Comparison of ENCODE assay signal across 11 cellular contexts in genomic region chr2:223865907-223866508, GRCh38. TPM values are rescaled to one million over a fixed set of nuclear protein-coding genes. Genes with fewer than 3 reads are reported as not detected.
A peak's percentile ranks its signal among the peaks of the same experiment; 100 is the strongest.
DNase-seq lines count a peak whose midpoint lies in the region; ATAC-seq, FAIRE-seq and TF ChIP-seq lines count a peak whose summit lies in the region.
"Had no signal": no experiment of that assay in that cellular context is flagged by ENCODE, and none has a peak within 500 bp of the region (broad histone marks: within the 10 kb centered on the region; RNA-seq: fewer than 3 reads in every experiment).

No MANE protein-coding gene starts in this region.

- H3K27ac Mint-ChIP-seq in activated T-cell treated with anti-CD3 and anti-CD28 coated beads, Interleukin-2, amount 50 U/mL, for 72 hours: no peak overlapping the region
- H3K27ac Mint-ChIP-seq in activated T-helper 2 cell treated with anti-CD3 and anti-CD28 coated beads, Interferon-gamma antibody, Interleukin-2, Interleukin-4, amounts not matched to agents 10 μg/mL and 5 μg/mL and 100 μg/mL, durations not matched to agents 14 hours and 24 hours and 36 hours: peak overlapping the region; percentile 73

- peaks cover 4% of the 10 kb centered on the region for H3K36me3 ChIP-seq in neutrophil
- no peaks in the 10 kb centered on the region for H3K36me3 ChIP-seq in HepG2 (replicated peaks in 1 of 2; ENCODE audit: control insufficient read depth in 1 of 2, insufficient read depth in 2 of 2, low read length in 2 of 2)

- no peaks in the 10 kb centered on the region for H3K9me3 Mint-ChIP-seq in activated T-cell treated with anti-CD3 and anti-CD28 coated beads, Interleukin-2, amount 50 U/mL, for 72 hours
- no peaks in the 10 kb centered on the region for H3K9me3 Mint-ChIP-seq in activated T-helper 2 cell treated with anti-CD3 and anti-CD28 coated beads, Interferon-gamma antibody, Interleukin-2, Interleukin-4, amounts not matched to agents 10 μg/mL and 5 μg/mL and 100 μg/mL, durations not matched to agents 14 hours and 24 hours and 36 hours

- DNase-seq in activated T-cell treated with anti-CD3 and anti-CD28 coated beads, Interleukin-2, amount 50 U/mL, for 72 hours: no peak
- no peak for DNase-seq in activated T-cell treated with anti-CD3 and anti-CD28 coated beads, Interleukin-2, amount 50 U/mL, for 1 hour
- DNase-seq in HL-60 (ENCODE audit: low read depth in 1 of 2, low spot score in 1 of 2): no peak
- DNase-seq in activated T-helper 2 cell treated with anti-CD3 and anti-CD28 coated beads, Interferon-gamma antibody, Interleukin-2, Interleukin-4, amounts not matched to agents 10 μg/mL and 5 μg/mL and 100 μg/mL, durations not matched to agents 14 hours and 24 hours and 36 hours (ENCODE audit: low spot score): no peak
- no peak for DNase-seq in HepG2 (ENCODE audit: low spot score)
- DNase-seq in UCSD-AML1 (lab: John Stamatoyannopoulos, UW; ENCODE audit: unreplicated experiment): no peak
- DNase-seq: activated CD4-positive, alpha-beta T cell treated with anti-CD3 and anti-CD28 coated beads for 1 hour; RPMI8226 had no signal

- H3K9me3 ChIP-seq in neutrophil (no peaks in the 10 kb centered on the region), HepG2 (ENCODE audit: low read length) (no peaks in the 10 kb centered on the region)

- peak overlapping the region in 1 of 2 donors; percentile 9 for H3K4me3 Mint-ChIP-seq in activated T-cell treated with anti-CD3 and anti-CD28 coated beads, Interleukin-2, amount 50 U/mL, for 72 hours
- no peak overlapping the region for H3K4me3 Mint-ChIP-seq in activated T-helper 2 cell treated with anti-CD3 and anti-CD28 coated beads, Interferon-gamma antibody, Interleukin-2, Interleukin-4, amounts not matched to agents 10 μg/mL and 5 μg/mL and 100 μg/mL, durations not matched to agents 14 hours and 24 hours and 36 hours (ENCODE audit: low read depth)

- H3K36me3 Mint-ChIP-seq in activated T-cell treated with anti-CD3 and anti-CD28 coated beads, Interleukin-2, amount 50 U/mL, for 72 hours (ENCODE audit: insufficient read depth in 2 of 2): peaks cover 0 to 3% of the 10 kb centered on the region in 2 donors
- peaks cover 12% of the 10 kb centered on the region for H3K36me3 Mint-ChIP-seq in activated T-helper 2 cell treated with anti-CD3 and anti-CD28 coated beads, Interferon-gamma antibody, Interleukin-2, Interleukin-4, amounts not matched to agents 10 μg/mL and 5 μg/mL and 100 μg/mL, durations not matched to agents 14 hours and 24 hours and 36 hours (ENCODE audit: low read depth)

- H3K4me2 ChIP-seq in HepG2 (ENCODE audit: low read depth, low read length): no peak overlapping the region
- H3K4me2 ChIP-seq: smooth muscle cell had no signal

- no peak for FAIRE-seq in HepG2 (lab: Jason Lieb, UNC)

- H3K79me2 ChIP-seq in HepG2 (ENCODE audit: insufficient read depth, low read length): no peaks in the 10 kb centered on the region

- TF ChIP-seq CTCF in HL-60 (IDR thresholded peaks at IDR 0.05; ENCODE audit: insufficient read depth, low read length) (no peak), neutrophil (IDR thresholded peaks at IDR 0.05) (no peak), HepG2 (CRISPR knock-in tag; IDR thresholded peaks at IDR 0.05) (no peak)

- no peaks in the 10 kb centered on the region for H3K27me3 Mint-ChIP-seq in activated T-cell treated with anti-CD3 and anti-CD28 coated beads, Interleukin-2, amount 50 U/mL, for 72 hours (ENCODE audit: low read depth)
- H3K27me3 Mint-ChIP-seq in activated T-helper 2 cell treated with anti-CD3 and anti-CD28 coated beads, Interferon-gamma antibody, Interleukin-2, Interleukin-4, amounts not matched to agents 10 μg/mL and 5 μg/mL and 100 μg/mL, durations not matched to agents 14 hours and 24 hours and 36 hours (ENCODE audit: low read depth): no peaks in the 10 kb centered on the region

- in situ Hi-C loops in HepG2 (cut with HindIII; ENCODE audit: extremely low pct_ligation_motif_present, low pct_unique_long_range_greater_than_20kb): no loop called here

- 93% methylated on average over 2 of the region's 2 CpGs for WGBS in HepG2 (ENCODE audit: low lambda C conversion rate)

- peak; percentile 43 to 65 for ATAC-seq in activated T-cell treated with anti-CD3 and anti-CD28 coated beads, Interleukin-2, amount 50 U/mL, for 72 hours (replicated peaks in 1 of 2)
- ATAC-seq in GM19467 (IDR thresholded peaks at IDR 0.05; ENCODE audit: unreplicated experiment) (no peak), HepG2 (no peak)

- no peak overlapping the region for H3K9ac ChIP-seq in HepG2 (ENCODE audit: insufficient read depth, low read depth, low read length)

- peaks cover 20% of the 10 kb centered on the region for H3K4me1 Mint-ChIP-seq in activated T-cell treated with anti-CD3 and anti-CD28 coated beads, Interleukin-2, amount 50 U/mL, for 72 hours (ENCODE audit: low read depth)
- H3K4me1 Mint-ChIP-seq in activated T-helper 2 cell treated with anti-CD3 and anti-CD28 coated beads, Interferon-gamma antibody, Interleukin-2, Interleukin-4, amounts not matched to agents 10 μg/mL and 5 μg/mL and 100 μg/mL, durations not matched to agents 14 hours and 24 hours and 36 hours (ENCODE audit: low read depth): peaks cover 26% of the 10 kb centered on the region

- no peak for TF ChIP-seq RAD21 in HepG2 (CRISPR knock-in tag; IDR thresholded peaks at IDR 0.05)

- H3K4me1 ChIP-seq in neutrophil (ENCODE audit: control insufficient read depth in 1 of 2, insufficient read depth in 1 of 2, low read depth in 1 of 2, low read length in 1 of 2) (peaks cover 21% of the 10 kb centered on the region in 2 experiments), HepG2 (ENCODE audit: insufficient read depth, low read length) (peaks cover 10% of the 10 kb centered on the region)

- POLR2A ChIA-PET in HepG2 (lab: Yijun Ruan, JAX): no interaction called here

- TF ChIP-seq POLR2A in HepG2 (IDR thresholded peaks at IDR 0.05; ENCODE audit: insufficient read depth in 1 of 2, low read depth in 2 of 2, low read length in 2 of 2): no peak

- intact Hi-C loops in activated T-helper 2 cell treated with anti-CD3 and anti-CD28 coated beads, Interferon-gamma antibody, Interleukin-2, Interleukin-4, amounts not matched to agents 10 μg/mL and 5 μg/mL and 100 μg/mL, durations not matched to agents 14 hours and 24 hours and 36 hours (cut with micrococcal nuclease): loop anchor here (2.0 to 10.0 kb wide), 2 partner anchors 31 to 141 kb away; no protein-coding TSS in a partner anchor
- intact Hi-C loops in HepG2 (cut with micrococcal nuclease; ENCODE audit: unreplicated experiment): no loop called here

- CTCF ChIA-PET in HepG2 (lab: Yijun Ruan, JAX; ENCODE audit: low intra/inter-chr PET ratio, low total read pairs): no interaction called here

- H2AFZ ChIP-seq in HepG2 (ENCODE audit: low read length): no peak overlapping the region

- peak overlapping the region; percentile 16 for H3K27ac ChIP-seq in HL-60 (replicated peaks)
- H3K27ac ChIP-seq in neutrophil: peak overlapping the region; percentile 58
- no peak overlapping the region for H3K27ac ChIP-seq in HepG2 (ENCODE audit: extremely low read length, insufficient read depth, low read length)

- TF ChIP-seq EP300 in HepG2 (IDR thresholded peaks at IDR 0.05; ENCODE audit: low read depth in 2 of 2, low read length in 2 of 2): no peak
- TF ChIP-seq EP300 in HepG2 (CRISPR knock-in tag; IDR thresholded peaks at IDR 0.05; ENCODE audit: borderline replicate concordance): no peak

- H4K20me1 ChIP-seq in HepG2 (ENCODE audit: insufficient read depth, low read length): no peaks in the 10 kb centered on the region

- BruUV-seq in HepG2 (replicated peaks; lab: Mats Ljungman, UMichigan): no TSS peak

- no peaks in the 10 kb centered on the region for H3K27me3 ChIP-seq in HL-60 (ENCODE audit: insufficient read depth, poor library complexity, severe bottlenecking)
- H3K27me3 ChIP-seq in neutrophil: no peaks in the 10 kb centered on the region
- no peaks in the 10 kb centered on the region for H3K27me3 ChIP-seq in HepG2 (ENCODE audit: control insufficient read depth in 1 of 2, insufficient read depth in 2 of 2, low read length in 2 of 2)

- no peak overlapping the region for H3K4me3 ChIP-seq in HL-60 (replicated peaks; ENCODE audit: insufficient read depth, low read length)
- no peak overlapping the region for H3K4me3 ChIP-seq in neutrophil (ENCODE audit: low read depth in 1 of 2, low read length in 1 of 2)
- H3K4me3 ChIP-seq in HepG2 (replicated peaks in 1 of 3; ENCODE audit: insufficient read depth in 1 of 3, low read depth in 2 of 3, low read length in 3 of 3): no peak overlapping the region
- H3K4me3 ChIP-seq: smooth muscle cell had no signal

TF ChIP-seq in HepG2, 621 proteins besides CTCF, POLR2A, EP300 and RAD21 (continues in another document):
- TF ChIP-seq ZBTB21 (CRISPR knock-in tag; IDR thresholded peaks at IDR 0.05) (no peak), ZNF674 (CRISPR knock-in tag; IDR thresholded peaks at IDR 0.05; ENCODE audit: low read depth) (no peak), TOE1 (CRISPR knock-in tag; IDR thresholded peaks at IDR 0.05) (no peak)

RNA-seq across cellular contexts. Expression of gene AP1S3, which starts 28.6 kb away (rescaled TPM):
- total RNA-seq in activated T-cell treated with anti-CD3 and anti-CD28 coated beads, Interleukin-2, amount 50 U/mL, for 72 hours: 1 to 10 TPM; 5.2 to 5.6 TPM
- total RNA-seq in activated T-helper 2 cell treated with anti-CD3 and anti-CD28 coated beads, Interferon-gamma antibody, Interleukin-2, Interleukin-4, amounts not matched to agents 10 μg/mL and 5 μg/mL and 100 μg/mL, durations not matched to agents 14 hours and 24 hours and 36 hours: 12.7 and 13.9 TPM in 2 replicates
- total RNA-seq in HepG2 (2016; rRNA removed; fragmentation: Illumina TruSeq; extraction: Trizol): 16.3 and 26.3 TPM in 2 replicates
- total RNA-seq in HepG2 (2016; cell fraction: cytosol; rRNA removed; fragmentation: Illumina TruSeq; extraction: Trizol; ENCODE audit: low read depth): 6.3 and 6.8 TPM in 2 replicates
- 16.9 and 26.4 TPM in 2 replicates for total RNA-seq in HepG2 (2016; cell fraction: insoluble cytoplasmic fraction; rRNA removed; fragmentation: Illumina TruSeq; extraction: Trizol)
- total RNA-seq in HepG2 (2016; cell fraction: membrane; rRNA removed; fragmentation: Illumina TruSeq; extraction: Trizol): 10.6 and 12.4 TPM in 2 replicates
- total RNA-seq in HepG2 (2016; cell fraction: nucleus; rRNA removed; fragmentation: Illumina TruSeq; extraction: Trizol): 10.5 and 13.1 TPM in 2 replicates
- 2.9 and 3.0 TPM in 2 replicates for polyA plus RNA-seq in HepG2 (2011; rRNA removed)
- 2.0 and 2.4 TPM in 2 replicates for polyA plus RNA-seq in HepG2 (2011; cell fraction: cytosol; rRNA removed)
- 1.2 TPM in 2 replicates for polyA plus RNA-seq in HepG2 (2011; cell fraction: nucleus; rRNA removed)
- 2.1 and 3.0 TPM in 2 replicates for polyA plus RNA-seq in HepG2 (2012)
- polyA plus RNA-seq in HepG2 (2016; cell fraction: cytosol; fragmentation: Illumina TruSeq; extraction: Trizol; ENCODE audit: low read depth): 1.8 and 2.4 TPM in 2 replicates
- polyA plus RNA-seq in HepG2 (2016; cell fraction: insoluble cytoplasmic fraction; fragmentation: Illumina TruSeq; extraction: Trizol; ENCODE audit: low read depth): 17.8 and 18.6 TPM in 2 replicates
- 4.3 and 5.4 TPM in 2 replicates for polyA plus RNA-seq in HepG2 (2016; cell fraction: membrane; fragmentation: Illumina TruSeq; extraction: Trizol; ENCODE audit: low read depth)
- polyA plus RNA-seq in HepG2 (2016; cell fraction: nucleus; fragmentation: Illumina TruSeq; extraction: Trizol; ENCODE audit: insufficient read depth, low read depth): 8.0 and 11.0 TPM in 2 replicates
- 3.3 and 6.3 TPM in 2 replicates for polyA minus RNA-seq in HepG2 (2011; rRNA and poly(A)+ RNA removed; ENCODE audit: low replicate concordance)
- polyA minus RNA-seq in HepG2 (2011; cell fraction: cytosol; rRNA and poly(A)+ RNA removed): 3.7 and 4.2 TPM in 2 replicates
- 3.2 and 8.6 TPM in 2 replicates for polyA minus RNA-seq in HepG2 (2011; cell fraction: nucleus; rRNA and poly(A)+ RNA removed)

Comparison
In these comparisons a context has a peak if more than half of its experiments do, and no peak if none do; other contexts are left out.
1. ATAC-seq: peak in activated T-cell treated with anti-CD3 and anti-CD28 coated beads, Interleukin-2, amount 50 U/mL, for 72 hours (2 of 2); none in GM19467 (single experiment) and HepG2 (single experiment).